In genomic region chr16:66434619-66435430, GRCh38 we compare ENCODE assay signal across 1 cellular context.
TF ChIP-seq lines count a peak whose summit lies in the region.

No MANE protein-coding gene starts in this region.

TF ChIP-seq in HepG2, 621 proteins besides CTCF, POLR2A, EP300 and RAD21 (continued from another document and continues in another):
- TF ChIP-seq TRAFD1 (CRISPR knock-in tag; IDR thresholded peaks at IDR 0.05; ENCODE audit: borderline replicate concordance) (peak; percentile 37; the same call in 1 of the 2 replicates), NFIC (IDR thresholded peaks at IDR 0.05; ENCODE audit: low read length) (no peak), ZNF432 (CRISPR knock-in tag; IDR thresholded peaks at IDR 0.05; ENCODE audit: borderline replicate concordance) (no peak), RFX3 (CRISPR knock-in tag; IDR thresholded peaks at IDR 0.05) (no peak), FLYWCH1 (CRISPR knock-in tag; IDR thresholded peaks at IDR 0.05) (no peak), PLSCR1 (CRISPR knock-in tag; IDR thresholded peaks at IDR 0.05; ENCODE audit: borderline replicate concordance) (no peak), ZNF496 (CRISPR knock-in tag; IDR thresholded peaks at IDR 0.05; ENCODE audit: insufficient replicate concordance) (no peak), ZFP1 (CRISPR knock-in tag; IDR thresholded peaks at IDR 0.05) (peak; percentile 12; the same call in 1 of the 2 replicates), FIP1L1 (IDR thresholded peaks at IDR 0.05; ENCODE audit: borderline replicate concordance, insufficient read depth, low read depth, low read length) (no peak), ATF3 (CRISPR knock-in tag; IDR thresholded peaks at IDR 0.05) (peak; percentile 41; the same call in 1 of the 2 replicates), MXD1 (CRISPR knock-in tag; IDR thresholded peaks at IDR 0.05) (0 out of 2 replicates have a peak, but pooled peaks have one; percentile 26), ZKSCAN5 (CRISPR knock-in tag; IDR thresholded peaks at IDR 0.05) (no peak), ZNF333 (CRISPR knock-in tag; IDR thresholded peaks at IDR 0.05; ENCODE audit: borderline replicate concordance) (peak; percentile 29; the same call in 1 of the 2 replicates), ETV5 (CRISPR knock-in tag; IDR thresholded peaks at IDR 0.05; ENCODE audit: borderline replicate concordance) (peak; percentile 86), MBNL3 (CRISPR knock-in tag; conservative IDR thresholded peaks at IDR 0.05) (no peak), U2AF1 (optimal IDR thresholded peaks at IDR 0.05; ENCODE audit: low read depth, low read length) (no peak), ZNF3 (CRISPR knock-in tag; IDR thresholded peaks at IDR 0.05) (no peak), HCFC1 (IDR thresholded peaks at IDR 0.05; ENCODE audit: low read depth, low read length) (no peak), PHB2 (IDR thresholded peaks at IDR 0.05; ENCODE audit: partially characterized antibody) (no peak), ZNF672 (CRISPR knock-in tag; IDR thresholded peaks at IDR 0.05) (no peak), ZNF33B (CRISPR knock-in tag; IDR thresholded peaks at IDR 0.05) (no peak), AGO2 (optimal IDR thresholded peaks at IDR 0.05; ENCODE audit: low read depth, low read length) (no peak), FOXM1 (CRISPR knock-in tag; IDR thresholded peaks at IDR 0.05) (no peak), XBP1 (CRISPR knock-in tag; IDR thresholded peaks at IDR 0.05) (no peak), MEIS1 (CRISPR knock-in tag; IDR thresholded peaks at IDR 0.05; ENCODE audit: borderline replicate concordance) (peak; percentile 17; the same call in 1 of the 2 replicates), ZNF230 (CRISPR knock-in tag; IDR thresholded peaks at IDR 0.05) (no peak), MATR3 (CRISPR knock-in tag; IDR thresholded peaks at IDR 0.05) (no peak), ZNF678 (CRISPR knock-in tag; IDR thresholded peaks at IDR 0.05) (no peak), MED13 (CRISPR knock-in tag; IDR thresholded peaks at IDR 0.05) (no peak), PAWR (CRISPR knock-in tag; IDR thresholded peaks at IDR 0.05; ENCODE audit: borderline replicate concordance) (no peak), GTF2F1 (IDR thresholded peaks at IDR 0.05; ENCODE audit: low read length) (no peak), SNAI1 (CRISPR knock-in tag; IDR thresholded peaks at IDR 0.05; ENCODE audit: borderline replicate concordance) (no peak; the same call in 1 of the 2 replicates), ZNF883 (CRISPR knock-in tag; IDR thresholded peaks at IDR 0.05; ENCODE audit: not compliant biosample characterization) (no peak), ZSCAN5A (CRISPR knock-in tag; IDR thresholded peaks at IDR 0.05; ENCODE audit: borderline replicate concordance) (no peak), ZNF430 (CRISPR knock-in tag; IDR thresholded peaks at IDR 0.05) (no peak), ZNF354B (CRISPR knock-in tag; IDR thresholded peaks at IDR 0.05) (no peak), RFXANK (CRISPR knock-in tag; IDR thresholded peaks at IDR 0.05) (no peak), SRSF9 (IDR thresholded peaks at IDR 0.05; ENCODE audit: borderline replicate concordance, insufficient read depth, low read depth, low read length, poor library complexity, severe bottlenecking) (no peak), NCOA5 (CRISPR knock-in tag; IDR thresholded peaks at IDR 0.05) (no peak), TOPORS (CRISPR knock-in tag; IDR thresholded peaks at IDR 0.05) (no peak), HNRNPUL1 (IDR thresholded peaks at IDR 0.05; ENCODE audit: low read depth, low read length) (no peak), FOXP1 (IDR thresholded peaks at IDR 0.05) (no peak), FOXP1 (CRISPR knock-in tag; IDR thresholded peaks at IDR 0.05) (0 out of 2 replicates have a peak, but pooled peaks have one; percentile 51), TARDBP (CRISPR knock-in tag; IDR thresholded peaks at IDR 0.05) (peak; percentile 50; the same call in 1 of the 2 replicates), ZNF552 (CRISPR knock-in tag; IDR thresholded peaks at IDR 0.05; ENCODE audit: borderline replicate concordance) (no peak), KLF11 (CRISPR knock-in tag; IDR thresholded peaks at IDR 0.05) (no peak; the same call in 1 of the 2 replicates)
- TF ChIP-seq, protein P1, sequence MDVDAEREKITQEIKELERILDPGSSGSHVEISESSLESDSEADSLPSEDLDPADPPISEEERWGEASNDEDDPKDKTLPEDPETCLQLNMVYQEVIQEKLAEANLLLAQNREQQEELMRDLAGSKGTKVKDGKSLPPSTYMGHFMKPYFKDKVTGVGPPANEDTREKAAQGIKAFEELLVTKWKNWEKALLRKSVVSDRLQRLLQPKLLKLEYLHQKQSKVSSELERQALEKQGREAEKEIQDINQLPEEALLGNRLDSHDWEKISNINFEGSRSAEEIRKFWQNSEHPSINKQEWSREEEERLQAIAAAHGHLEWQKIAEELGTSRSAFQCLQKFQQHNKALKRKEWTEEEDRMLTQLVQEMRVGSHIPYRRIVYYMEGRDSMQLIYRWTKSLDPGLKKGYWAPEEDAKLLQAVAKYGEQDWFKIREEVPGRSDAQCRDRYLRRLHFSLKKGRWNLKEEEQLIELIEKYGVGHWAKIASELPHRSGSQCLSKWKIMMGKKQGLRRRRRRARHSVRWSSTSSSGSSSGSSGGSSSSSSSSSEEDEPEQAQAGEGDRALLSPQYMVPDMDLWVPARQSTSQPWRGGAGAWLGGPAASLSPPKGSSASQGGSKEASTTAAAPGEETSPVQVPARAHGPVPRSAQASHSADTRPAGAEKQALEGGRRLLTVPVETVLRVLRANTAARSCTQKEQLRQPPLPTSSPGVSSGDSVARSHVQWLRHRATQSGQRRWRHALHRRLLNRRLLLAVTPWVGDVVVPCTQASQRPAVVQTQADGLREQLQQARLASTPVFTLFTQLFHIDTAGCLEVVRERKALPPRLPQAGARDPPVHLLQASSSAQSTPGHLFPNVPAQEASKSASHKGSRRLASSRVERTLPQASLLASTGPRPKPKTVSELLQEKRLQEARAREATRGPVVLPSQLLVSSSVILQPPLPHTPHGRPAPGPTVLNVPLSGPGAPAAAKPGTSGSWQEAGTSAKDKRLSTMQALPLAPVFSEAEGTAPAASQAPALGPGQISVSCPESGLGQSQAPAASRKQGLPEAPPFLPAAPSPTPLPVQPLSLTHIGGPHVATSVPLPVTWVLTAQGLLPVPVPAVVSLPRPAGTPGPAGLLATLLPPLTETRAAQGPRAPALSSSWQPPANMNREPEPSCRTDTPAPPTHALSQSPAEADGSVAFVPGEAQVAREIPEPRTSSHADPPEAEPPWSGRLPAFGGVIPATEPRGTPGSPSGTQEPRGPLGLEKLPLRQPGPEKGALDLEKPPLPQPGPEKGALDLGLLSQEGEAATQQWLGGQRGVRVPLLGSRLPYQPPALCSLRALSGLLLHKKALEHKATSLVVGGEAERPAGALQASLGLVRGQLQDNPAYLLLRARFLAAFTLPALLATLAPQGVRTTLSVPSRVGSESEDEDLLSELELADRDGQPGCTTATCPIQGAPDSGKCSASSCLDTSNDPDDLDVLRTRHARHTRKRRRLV (CRISPR knock-in tag; IDR thresholded peaks at IDR 0.05) = no peak; the same call in 1 of the 2 replicates
- TF ChIP-seq, protein P2, sequence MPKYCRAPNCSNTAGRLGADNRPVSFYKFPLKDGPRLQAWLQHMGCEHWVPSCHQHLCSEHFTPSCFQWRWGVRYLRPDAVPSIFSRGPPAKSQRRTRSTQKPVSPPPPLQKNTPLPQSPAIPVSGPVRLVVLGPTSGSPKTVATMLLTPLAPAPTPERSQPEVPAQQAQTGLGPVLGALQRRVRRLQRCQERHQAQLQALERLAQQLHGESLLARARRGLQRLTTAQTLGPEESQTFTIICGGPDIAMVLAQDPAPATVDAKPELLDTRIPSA (CRISPR knock-in tag; IDR thresholded peaks at IDR 0.05; ENCODE audit: borderline replicate concordance) = 0 out of 2 replicates have a peak, but pooled peaks have one; percentile 58
- TF ChIP-seq, protein P3, sequence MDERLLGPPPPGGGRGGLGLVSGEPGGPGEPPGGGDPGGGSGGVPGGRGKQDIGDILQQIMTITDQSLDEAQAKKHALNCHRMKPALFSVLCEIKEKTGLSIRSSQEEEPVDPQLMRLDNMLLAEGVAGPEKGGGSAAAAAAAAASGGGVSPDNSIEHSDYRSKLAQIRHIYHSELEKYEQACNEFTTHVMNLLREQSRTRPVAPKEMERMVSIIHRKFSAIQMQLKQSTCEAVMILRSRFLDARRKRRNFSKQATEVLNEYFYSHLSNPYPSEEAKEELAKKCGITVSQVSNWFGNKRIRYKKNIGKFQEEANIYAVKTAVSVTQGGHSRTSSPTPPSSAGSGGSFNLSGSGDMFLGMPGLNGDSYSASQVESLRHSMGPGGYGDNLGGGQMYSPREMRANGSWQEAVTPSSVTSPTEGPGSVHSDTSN (CRISPR knock-in tag; IDR thresholded peaks at IDR 0.05) = no peak
- TF ChIP-seq, protein P4, sequence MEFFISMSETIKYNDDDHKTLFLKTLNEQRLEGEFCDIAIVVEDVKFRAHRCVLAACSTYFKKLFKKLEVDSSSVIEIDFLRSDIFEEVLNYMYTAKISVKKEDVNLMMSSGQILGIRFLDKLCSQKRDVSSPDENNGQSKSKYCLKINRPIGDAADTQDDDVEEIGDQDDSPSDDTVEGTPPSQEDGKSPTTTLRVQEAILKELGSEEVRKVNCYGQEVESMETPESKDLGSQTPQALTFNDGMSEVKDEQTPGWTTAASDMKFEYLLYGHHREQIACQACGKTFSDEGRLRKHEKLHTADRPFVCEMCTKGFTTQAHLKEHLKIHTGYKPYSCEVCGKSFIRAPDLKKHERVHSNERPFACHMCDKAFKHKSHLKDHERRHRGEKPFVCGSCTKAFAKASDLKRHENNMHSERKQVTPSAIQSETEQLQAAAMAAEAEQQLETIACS (CRISPR knock-in tag; IDR thresholded peaks at IDR 0.05) = no peak
- TF ChIP-seq, protein P5, sequence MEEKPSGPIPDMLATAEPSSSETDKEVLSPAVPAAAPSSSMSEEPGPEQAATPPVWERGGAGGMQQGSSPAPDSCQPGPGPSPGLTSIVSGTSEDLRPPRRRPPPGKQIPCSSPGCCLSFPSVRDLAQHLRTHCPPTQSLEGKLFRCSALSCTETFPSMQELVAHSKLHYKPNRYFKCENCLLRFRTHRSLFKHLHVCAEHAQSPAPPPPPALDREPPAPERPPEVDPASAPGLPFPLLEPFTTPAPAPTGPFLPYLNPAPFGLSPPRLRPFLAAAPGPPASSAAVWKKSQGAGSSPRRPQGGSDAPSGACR (CRISPR knock-in tag; IDR thresholded peaks at IDR 0.05) = 0 out of 2 replicates have a peak, but pooled peaks have one; percentile 52
- TF ChIP-seq, protein P6, sequence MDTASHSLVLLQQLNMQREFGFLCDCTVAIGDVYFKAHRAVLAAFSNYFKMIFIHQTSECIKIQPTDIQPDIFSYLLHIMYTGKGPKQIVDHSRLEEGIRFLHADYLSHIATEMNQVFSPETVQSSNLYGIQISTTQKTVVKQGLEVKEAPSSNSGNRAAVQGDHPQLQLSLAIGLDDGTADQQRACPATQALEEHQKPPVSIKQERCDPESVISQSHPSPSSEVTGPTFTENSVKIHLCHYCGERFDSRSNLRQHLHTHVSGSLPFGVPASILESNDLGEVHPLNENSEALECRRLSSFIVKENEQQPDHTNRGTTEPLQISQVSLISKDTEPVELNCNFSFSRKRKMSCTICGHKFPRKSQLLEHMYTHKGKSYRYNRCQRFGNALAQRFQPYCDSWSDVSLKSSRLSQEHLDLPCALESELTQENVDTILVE (CRISPR knock-in tag; IDR thresholded peaks at IDR 0.05) = no peak
- TF ChIP-seq, protein P7, sequence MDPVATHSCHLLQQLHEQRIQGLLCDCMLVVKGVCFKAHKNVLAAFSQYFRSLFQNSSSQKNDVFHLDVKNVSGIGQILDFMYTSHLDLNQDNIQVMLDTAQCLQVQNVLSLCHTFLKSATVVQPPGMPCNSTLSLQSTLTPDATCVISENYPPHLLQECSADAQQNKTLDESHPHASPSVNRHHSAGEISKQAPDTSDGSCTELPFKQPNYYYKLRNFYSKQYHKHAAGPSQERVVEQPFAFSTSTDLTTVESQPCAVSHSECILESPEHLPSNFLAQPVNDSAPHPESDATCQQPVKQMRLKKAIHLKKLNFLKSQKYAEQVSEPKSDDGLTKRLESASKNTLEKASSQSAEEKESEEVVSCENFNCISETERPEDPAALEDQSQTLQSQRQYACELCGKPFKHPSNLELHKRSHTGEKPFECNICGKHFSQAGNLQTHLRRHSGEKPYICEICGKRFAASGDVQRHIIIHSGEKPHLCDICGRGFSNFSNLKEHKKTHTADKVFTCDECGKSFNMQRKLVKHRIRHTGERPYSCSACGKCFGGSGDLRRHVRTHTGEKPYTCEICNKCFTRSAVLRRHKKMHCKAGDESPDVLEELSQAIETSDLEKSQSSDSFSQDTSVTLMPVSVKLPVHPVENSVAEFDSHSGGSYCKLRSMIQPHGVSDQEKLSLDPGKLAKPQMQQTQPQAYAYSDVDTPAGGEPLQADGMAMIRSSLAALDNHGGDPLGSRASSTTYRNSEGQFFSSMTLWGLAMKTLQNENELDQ (CRISPR knock-in tag; IDR thresholded peaks at IDR 0.05; ENCODE audit: borderline replicate concordance) = no peak
